ENCODE assay signal across 1 cellular context in genomic region chr16:52408197-52408845, GRCh38.
TF ChIP-seq lines count a peak whose summit lies in the region.

No MANE protein-coding gene starts in this region.

TF ChIP-seq in HepG2, 621 proteins besides CTCF, POLR2A, EP300 and RAD21 (continued from another document and continues in another):
- TF ChIP-seq ZNF513 (CRISPR knock-in tag; conservative IDR thresholded peaks at IDR 0.05): no peak
- TF ChIP-seq SIN3A (IDR thresholded peaks at IDR 0.05; ENCODE audit: borderline replicate concordance, low read depth, low read length): no peak
- peak; percentile 93 for TF ChIP-seq NCOA2 (CRISPR knock-in tag; IDR thresholded peaks at IDR 0.05)
- TF ChIP-seq ZNF10 (CRISPR knock-in tag; IDR thresholded peaks at IDR 0.05; ENCODE audit: borderline replicate concordance, low read depth): no peak
- TF ChIP-seq STAG1 (CRISPR knock-in tag; IDR thresholded peaks at IDR 0.05): peak; percentile 35; the same call in 1 of the 2 replicates
- TF ChIP-seq CBX5 (CRISPR knock-in tag; IDR thresholded peaks at IDR 0.05; ENCODE audit: borderline replicate concordance): peak; percentile 41; the same call in 1 of the 2 replicates
- no peak; the same call in 1 of the 2 replicates for TF ChIP-seq ZNF121 (CRISPR knock-in tag; IDR thresholded peaks at IDR 0.05)
- TF ChIP-seq ZFP90 (CRISPR knock-in tag; IDR thresholded peaks at IDR 0.05; ENCODE audit: borderline replicate concordance): no peak
- no peak for TF ChIP-seq ELK4 (CRISPR knock-in tag; IDR thresholded peaks at IDR 0.05; ENCODE audit: borderline replicate concordance)
- no peak for TF ChIP-seq SNAPC4 (CRISPR knock-in tag; IDR thresholded peaks at IDR 0.05)
- no peak for TF ChIP-seq CHCHD3 (CRISPR knock-in tag; IDR thresholded peaks at IDR 0.05)
- TF ChIP-seq NFRKB (IDR thresholded peaks at IDR 0.05): no peak
- 0 out of 2 replicates have a peak, but pooled peaks have one; percentile 23 for TF ChIP-seq ZNF317 (CRISPR knock-in tag; IDR thresholded peaks at IDR 0.05)
- TF ChIP-seq KAT8 (CRISPR knock-in tag; IDR thresholded peaks at IDR 0.05): peak; percentile 63; the same call in 1 of the 2 replicates
- TF ChIP-seq ZFY (CRISPR knock-in tag; IDR thresholded peaks at IDR 0.05): no peak
- TF ChIP-seq ZNF7 (CRISPR knock-in tag; IDR thresholded peaks at IDR 0.05): no peak; the same call in 1 of the 2 replicates
- TF ChIP-seq TOPORS (CRISPR knock-in tag; IDR thresholded peaks at IDR 0.05): 0 out of 2 replicates have a peak, but pooled peaks have one; percentile 33
- TF ChIP-seq ZNF274 (CRISPR knock-in tag; IDR thresholded peaks at IDR 0.05): no peak; the same call in 1 of the 2 replicates
- TF ChIP-seq ZNF792 (CRISPR knock-in tag; IDR thresholded peaks at IDR 0.05): no peak; the same call in 1 of the 2 replicates
- no peak for TF ChIP-seq POLR2AphosphoS2 (IDR thresholded peaks at IDR 0.05; ENCODE audit: low read depth, low read length)
- TF ChIP-seq ZMYM2 (CRISPR knock-in tag; IDR thresholded peaks at IDR 0.05): peak; percentile 61; the same call in 1 of the 2 replicates
- no peak for TF ChIP-seq ZNF577 (CRISPR knock-in tag; IDR thresholded peaks at IDR 0.05; ENCODE audit: borderline replicate concordance, low read depth)
- no peak for TF ChIP-seq PRDM4 (CRISPR knock-in tag; IDR thresholded peaks at IDR 0.05; ENCODE audit: borderline replicate concordance)
- no peak for TF ChIP-seq FUBP1 (CRISPR knock-in tag; IDR thresholded peaks at IDR 0.05; ENCODE audit: borderline replicate concordance)
- no peak for TF ChIP-seq ZC3H4 (CRISPR knock-in tag; IDR thresholded peaks at IDR 0.05; ENCODE audit: borderline replicate concordance)
- peak; percentile 94 for TF ChIP-seq ZGPAT (CRISPR knock-in tag; IDR thresholded peaks at IDR 0.05)
- 0 out of 2 replicates have a peak, but pooled peaks have one; percentile 47 for TF ChIP-seq RFXANK (CRISPR knock-in tag; IDR thresholded peaks at IDR 0.05)
- peak; percentile 98 for TF ChIP-seq ZNF609 (CRISPR knock-in tag; IDR thresholded peaks at IDR 0.05; ENCODE audit: borderline replicate concordance)
- peak; percentile 95 for TF ChIP-seq LCORL (IDR thresholded peaks at IDR 0.05)
- TF ChIP-seq LCORL (CRISPR knock-in tag; IDR thresholded peaks at IDR 0.05): peak; percentile 99
- TF ChIP-seq SRSF1 (optimal IDR thresholded peaks at IDR 0.05; ENCODE audit: low read depth, low read length): no peak
- TF ChIP-seq ZNF34 (CRISPR knock-in tag; IDR thresholded peaks at IDR 0.05; ENCODE audit: borderline replicate concordance): peak; percentile 69; the same call in 1 of the 2 replicates
- TF ChIP-seq XBP1 (CRISPR knock-in tag; IDR thresholded peaks at IDR 0.05): no peak
- no peak for TF ChIP-seq AFF4 (CRISPR knock-in tag; IDR thresholded peaks at IDR 0.05)
